8 cellular contexts compared by ENCODE assay signal in genomic region chr2:172095905-172096660, GRCh38. TPM values are rescaled to one million over a fixed set of nuclear protein-coding genes. Genes with fewer than 3 reads are reported as not detected.
DNase-seq lines count a peak whose midpoint lies in the region; ATAC-seq and TF ChIP-seq lines count a peak whose summit lies in the region.

No MANE protein-coding gene starts in this region.

- H3K79me2 ChIP-seq in mesendoderm (ENCODE audit: control insufficient read depth, insufficient read depth, low read length) = no peaks in the 10 kb centered on the region

- no peaks in the 10 kb centered on the region for H3K9me3 ChIP-seq in CD8-positive, alpha-beta T cell (ENCODE audit: low read length)

- no peak overlapping the region for H3K4ac ChIP-seq in mesendoderm (ENCODE audit: low read depth, low read length)

- no peak overlapping the region for H3K27ac Mint-ChIP-seq in CD8-positive, alpha-beta T cell
- no peak overlapping the region for H3K27ac Mint-ChIP-seq in activated naive CD8-positive, alpha-beta T cell treated with anti-CD3 and anti-CD28 coated beads for 36 hours

- intact Hi-C loops in CD8-positive, alpha-beta T cell (cut with DNase I, micrococcal nuclease) = no loop called here
- intact Hi-C loops in Right ventricle myocardium inferior (cut with DNase I) = no loop called here

- no peaks in the 10 kb centered on the region for H3K9me3 Mint-ChIP-seq in CD8-positive, alpha-beta T cell
- H3K9me3 Mint-ChIP-seq in activated naive CD8-positive, alpha-beta T cell treated with anti-CD3 and anti-CD28 coated beads for 36 hours = no peaks in the 10 kb centered on the region

- no peak for DNase-seq in CD8-positive, alpha-beta T cell
- DNase-seq in HuH-7 (ENCODE audit: low spot score) (peak; percentile 83), mesendoderm (peak; percentile 49), Right ventricle myocardium inferior (ENCODE audit: missing footprints) (no peak)
- DNase-seq in activated naive CD8-positive, alpha-beta T cell treated with anti-CD3 and anti-CD28 coated beads for 36 hours = no peak

- POLR2A ChIA-PET in CD8-positive, alpha-beta T cell (lab: Charles Lee) = interaction anchor here (0.6 to 2.0 kb wide), 5 partner anchors 10 to 1064 kb away, joined by 3 to 6 read pairs (median 3); no protein-coding TSS in a partner anchor

- peaks cover 36% of the 10 kb centered on the region for H3K4me1 Mint-ChIP-seq in CD8-positive, alpha-beta T cell (ENCODE audit: low read depth)
- peaks cover 29% of the 10 kb centered on the region for H3K4me1 Mint-ChIP-seq in activated naive CD8-positive, alpha-beta T cell treated with anti-CD3 and anti-CD28 coated beads for 36 hours

- no peak overlapping the region for H2BK5ac ChIP-seq in mesendoderm (ENCODE audit: low read length)

- H3K9ac ChIP-seq in mesendoderm (ENCODE audit: low read length) = peak overlapping the region; percentile 60

- H3K18ac ChIP-seq in mesendoderm (ENCODE audit: low read length) = no peak overlapping the region

- H2AK5ac ChIP-seq in mesendoderm (ENCODE audit: low read length) = no peak overlapping the region

- H4K5ac ChIP-seq in mesendoderm (ENCODE audit: low read length) = no peak overlapping the region

- CTCF ChIA-PET in CD8-positive, alpha-beta T cell (lab: Charles Lee) = interaction anchor here (1.0 to 3.6 kb wide), 4 partner anchors 10 to 284 kb away, joined by 3 to 12 read pairs (median 3); no protein-coding TSS in a partner anchor

- H3K27me3 ChIP-seq in CD8-positive, alpha-beta T cell (ENCODE audit: insufficient read depth, low read length) = peaks cover 92% of the 10 kb centered on the region
- H3K27me3 ChIP-seq in mesendoderm (ENCODE audit: insufficient read depth, low read length, poor library complexity) = peaks cover 52% of the 10 kb centered on the region

- TF ChIP-seq CTCF in CD8-positive, alpha-beta T cell (IDR thresholded peaks at IDR 0.05) = no peak

- H3K4me3 ChIP-seq in CD8-positive, alpha-beta T cell (ENCODE audit: low read depth, low read length) = peak overlapping the region; percentile 56
- H3K4me3 ChIP-seq in mesendoderm (ENCODE audit: low read length) = peak overlapping the region; percentile 41

- no peak overlapping the region for H3K27ac ChIP-seq in CD8-positive, alpha-beta T cell (ENCODE audit: low read depth, low read length)
- no peak overlapping the region for H3K27ac ChIP-seq in mesendoderm (ENCODE audit: low read depth, low read length)

- no peaks in the 10 kb centered on the region for H3K36me3 Mint-ChIP-seq in CD8-positive, alpha-beta T cell
- peaks cover 3% of the 10 kb centered on the region for H3K36me3 Mint-ChIP-seq in activated naive CD8-positive, alpha-beta T cell treated with anti-CD3 and anti-CD28 coated beads for 36 hours

- peak overlapping the region; percentile 72 for H3K56ac ChIP-seq in mesendoderm (ENCODE audit: low read length)

- peak overlapping the region; percentile 85 for H3K4me2 ChIP-seq in mesendoderm (ENCODE audit: low read length)

- H3K79me1 ChIP-seq in mesendoderm (ENCODE audit: low read length) = no peaks in the 10 kb centered on the region

- no peak overlapping the region for H2BK120ac ChIP-seq in mesendoderm (ENCODE audit: low read depth, low read length)

- peak overlapping the region; percentile 86 for H3K4me3 Mint-ChIP-seq in CD8-positive, alpha-beta T cell
- peak overlapping the region; percentile 77 for H3K4me3 Mint-ChIP-seq in activated naive CD8-positive, alpha-beta T cell treated with anti-CD3 and anti-CD28 coated beads for 36 hours

- no CpG with 5 or more reads among the region's 42 CpGs for WGBS in mesendoderm (ENCODE audit: extremely low coverage, insufficient coverage, low lambda C conversion rate)

- H4K8ac ChIP-seq in mesendoderm (ENCODE audit: low read depth, low read length) = no peak overlapping the region

- no peaks in the 10 kb centered on the region for H3K36me3 ChIP-seq in CD8-positive, alpha-beta T cell (ENCODE audit: insufficient read depth, low read length)
- H3K36me3 ChIP-seq in mesendoderm (ENCODE audit: control insufficient read depth, insufficient read depth, low read length) = no peaks in the 10 kb centered on the region

- ATAC-seq in CD8-positive, alpha-beta T cell = no peak
- ATAC-seq in HG02759 (IDR thresholded peaks at IDR 0.05; ENCODE audit: unreplicated experiment) (no peak), GM18868 (IDR thresholded peaks at IDR 0.05; ENCODE audit: unreplicated experiment) (no peak), GM21423 (IDR thresholded peaks at IDR 0.05; ENCODE audit: unreplicated experiment) (no peak), Right ventricle myocardium inferior (no peak)

- H2BK15ac ChIP-seq in mesendoderm (replicated peaks; ENCODE audit: low read depth) = no peak overlapping the region

- peaks cover 64% of the 10 kb centered on the region for H3K4me1 ChIP-seq in CD8-positive, alpha-beta T cell (ENCODE audit: insufficient read depth, low read length)
- peaks cover 6% of the 10 kb centered on the region for H3K4me1 ChIP-seq in mesendoderm (ENCODE audit: control insufficient read depth, low read depth, low read length)

- H3K23ac ChIP-seq in mesendoderm (ENCODE audit: low read length) = no peak overlapping the region

- H3K27me3 Mint-ChIP-seq in CD8-positive, alpha-beta T cell (ENCODE audit: low read depth) = peaks cover 64% of the 10 kb centered on the region
- peaks cover 92% of the 10 kb centered on the region for H3K27me3 Mint-ChIP-seq in activated naive CD8-positive, alpha-beta T cell treated with anti-CD3 and anti-CD28 coated beads for 36 hours

RNA-seq across cellular contexts. Expression of gene DLX2, which starts 6.6 kb away (rescaled TPM):
- under 1 TPM in 1 of 2 experiments, not detected in 1; 0.14 TPM for total RNA-seq in CD8-positive, alpha-beta T cell
- not detected for total RNA-seq in activated naive CD8-positive, alpha-beta T cell treated with anti-CD3 and anti-CD28 coated beads for 36 hours
- 0.14 TPM for polyA plus RNA-seq in mesendoderm (2013, experiment 1 of 2)
- 0.10 TPM for polyA plus RNA-seq in mesendoderm (2013, experiment 2 of 2)
- total RNA-seq in Right ventricle myocardium inferior = not detected

RNA-seq across cellular contexts. Expression of gene DLX1, which starts 10.8 kb away (rescaled TPM):
- not detected for total RNA-seq in CD8-positive, alpha-beta T cell
- total RNA-seq in activated naive CD8-positive, alpha-beta T cell treated with anti-CD3 and anti-CD28 coated beads for 36 hours = under 1 TPM in 1 of 2 experiments, not detected in 1; 0.10 TPM
- polyA plus RNA-seq in mesendoderm (2013, experiment 1 of 2) = 0.29 TPM
- 0.28 TPM for polyA plus RNA-seq in mesendoderm (2013, experiment 2 of 2)
- not detected for total RNA-seq in Right ventricle myocardium inferior

Comparison
In these comparisons a context has a peak if more than half of its experiments do, and no peak if none do; other contexts are left out.
1. DNase-seq: peak in HuH-7 (single experiment) and mesendoderm (single experiment); none in CD8-positive, alpha-beta T cell (0 of 7), activated naive CD8-positive, alpha-beta T cell treated with anti-CD3 and anti-CD28 coated beads for 36 hours (single experiment) and Right ventricle myocardium inferior (single experiment).